In genomic region chr3:47381317-47382157, GRCh38 we compare ENCODE assay signal across 8 cellular contexts. TPM values are rescaled to one million over a fixed set of nuclear protein-coding genes. Genes with fewer than 3 reads are reported as not detected.
DNase-seq lines count a peak whose midpoint lies in the region; ATAC-seq lines count a peak whose summit lies in the region.

No MANE protein-coding gene starts in this region.

- peaks cover 4% of the 10 kb centered on the region for H3K36me3 ChIP-seq in SJSA1

- H3K9me3 Mint-ChIP-seq in activated naive CD4-positive, alpha-beta T cell treated with anti-CD3 and anti-CD28 coated beads for 36 hours = no peaks in the 10 kb centered on the region

- peaks cover 11% of the 10 kb centered on the region for H3K36me3 Mint-ChIP-seq in activated naive CD4-positive, alpha-beta T cell treated with anti-CD3 and anti-CD28 coated beads for 36 hours (ENCODE audit: low read depth)

- peak overlapping the region; percentile 83 for H3K27ac ChIP-seq in SJSA1
- peak overlapping the region; percentile 83 for H3K27ac ChIP-seq in temporal lobe (ENCODE audit: low read depth, low read length)

- peaks cover 12% of the 10 kb centered on the region for H3K4me1 ChIP-seq in SJSA1 (replicated peaks)

- no peaks in the 10 kb centered on the region for H3K27me3 Mint-ChIP-seq in activated naive CD4-positive, alpha-beta T cell treated with anti-CD3 and anti-CD28 coated beads for 36 hours (ENCODE audit: low read depth)

- H3K27me3 ChIP-seq in SJSA1 (replicated peaks) = no peaks in the 10 kb centered on the region

- peaks cover 43% of the 10 kb centered on the region for H3K4me1 Mint-ChIP-seq in activated naive CD4-positive, alpha-beta T cell treated with anti-CD3 and anti-CD28 coated beads for 36 hours (ENCODE audit: low read depth)

- H3K27ac Mint-ChIP-seq in activated naive CD4-positive, alpha-beta T cell treated with anti-CD3 and anti-CD28 coated beads for 36 hours = peak overlapping the region; percentile 98

- CTCF ChIA-PET in activated naive CD4-positive, alpha-beta T cell treated with anti-CD3 and anti-CD28 coated beads for 36 hours (lab: Charles Lee) = interaction anchor here (0.9 to 1.1 kb wide), 2 partner anchors 16 to 685 kb away, joined by 3 read pairs; no protein-coding TSS in a partner anchor

- no peaks in the 10 kb centered on the region for H3K9me3 ChIP-seq in SJSA1 (replicated peaks)

- peak overlapping the region; percentile 93 for H3K4me3 ChIP-seq in Jurkat, Clone E6-1 (ENCODE audit: low read length)
- H3K4me3 ChIP-seq in SJSA1 = peak overlapping the region; percentile 88

- intact Hi-C loops in activated naive CD4-positive, alpha-beta T cell treated with anti-CD3 and anti-CD28 coated beads for 36 hours (cut with micrococcal nuclease) = loop anchor here (2.0 to 5.0 kb wide), 2 partner anchors 364 to 403 kb away; partner anchors contain the start of gene NBEAL2

- H3K4me3 Mint-ChIP-seq in activated naive CD4-positive, alpha-beta T cell treated with anti-CD3 and anti-CD28 coated beads for 36 hours = peak overlapping the region; percentile 100

- ATAC-seq in GM21723 (IDR thresholded peaks at IDR 0.05; ENCODE audit: unreplicated experiment) = peak; percentile 64

- peak; percentile 93 for DNase-seq in EL
- DNase-seq in Jurkat, Clone E6-1 (ENCODE audit: low read depth, low spot score) = peak; percentile 62
- DNase-seq in SJSA1 (ENCODE audit: low read depth in 1 of 2, low spot score in 2 of 2) = peak; percentile 89
- peak; percentile 75 for DNase-seq in activated naive CD4-positive, alpha-beta T cell treated with anti-CD3 and anti-CD28 coated beads for 36 hours
- peak; percentile 90 for DNase-seq in germinal center (ENCODE audit: low spot score)
- DNase-seq in occipital lobe (lab: John Stamatoyannopoulos, UW) = peak; percentile 76

RNA-seq across cellular contexts. Expression of gene PTPN23, which starts 0.7 kb away (rescaled TPM):
- 22.3 TPM for polyA plus RNA-seq in Jurkat, Clone E6-1 (2012; ENCODE audit: insufficient read depth, insufficient read length)
- total RNA-seq in SJSA1 (2014; rRNA removed; shearing (Covaris generic)) = 5.8 and 6.8 TPM in 2 replicates
- 10 to 100 TPM; 18.7 to 21.6 TPM for total RNA-seq in activated naive CD4-positive, alpha-beta T cell treated with anti-CD3 and anti-CD28 coated beads for 36 hours
- total RNA-seq in occipital lobe (17.5 TPM), temporal lobe (15.0 TPM)

Comparison
In these comparisons a context has a peak if more than half of its experiments do, and no peak if none do; other contexts are left out.
1. Peak in every context shown above with its lines: DNase-seq, ATAC-seq, H3K4me3 ChIP-seq and H3K27ac ChIP-seq.